ENCODE assay signal across 9 cellular contexts in genomic region chr19:3336680-3337523, GRCh38. TPM values are rescaled to one million over a fixed set of nuclear protein-coding genes. Genes with fewer than 3 reads are reported as not detected.
DNase-seq lines count a peak whose midpoint lies in the region; ATAC-seq, FAIRE-seq and TF ChIP-seq lines count a peak whose summit lies in the region.
"Had no signal": no experiment of that assay in that cellular context is flagged by ENCODE, and none has a peak within 500 bp of the region (broad histone marks: within the 10 kb centered on the region; RNA-seq: fewer than 3 reads in every experiment).

No MANE protein-coding gene starts in this region.

- H3K9me3 ChIP-seq in keratinocyte (ENCODE audit: control insufficient read depth, low read depth, low read length), result no peaks in the 10 kb centered on the region
- H3K9me3 ChIP-seq in subcutaneous abdominal adipose tissue (ENCODE audit: control insufficient read depth in 5 of 5, low read length in 5 of 5), result peaks cover 0 to 4% (median 0%) of the 10 kb centered on the region in 5 donors

- H3K27me3 Mint-ChIP-seq in HFFc6 (ENCODE audit: insufficient read depth) (peaks cover 3% of the 10 kb centered on the region; the same call in 1 of the 2 replicates), GM23338 (ENCODE audit: insufficient read depth, low read depth, poor library complexity) (peaks cover 5% of the 10 kb centered on the region)

- H3K4me3 ChIP-seq in astrocyte of the spinal cord (ENCODE audit: low read depth, low read length) (no peak overlapping the region), keratinocyte (ENCODE audit: control insufficient read depth in 2 of 3, extremely low read depth in 1 of 3, insufficient read depth in 2 of 3, low read depth in 1 of 3, low read length in 3 of 3) (no peak overlapping the region), subcutaneous abdominal adipose tissue (ENCODE audit: low read depth in 1 of 5, low read length in 5 of 5) (no peak overlapping the region), GM23338 (no peak overlapping the region)

- H3K4me1 Mint-ChIP-seq in HFFc6 (ENCODE audit: low read depth) (peaks cover 31% of the 10 kb centered on the region), GM23338 (no peaks in the 10 kb centered on the region)

- TF ChIP-seq CTCF in HFFc6 (IDR thresholded peaks at IDR 0.05) (no peak), astrocyte of the spinal cord (IDR thresholded peaks at IDR 0.05; ENCODE audit: low read depth, low read length) (no peak), keratinocyte (optimal IDR thresholded peaks at IDR 0.05 in 1 of 3, IDR thresholded peaks at IDR 0.05 in 1 of 3, conservative IDR thresholded peaks at IDR 0.05 in 1 of 3; ENCODE audit: extremely low read depth in 1 of 3, insufficient read depth in 2 of 3, low read length in 3 of 3) (no peak), GM23338 (conservative IDR thresholded peaks at IDR 0.05; ENCODE audit: low read depth in 2 of 2) (no peak)

- H3K27me3 ChIP-seq in keratinocyte (ENCODE audit: control insufficient read depth, extremely low read depth, insufficient read depth, low read length) (peaks cover 14% of the 10 kb centered on the region), subcutaneous abdominal adipose tissue (ENCODE audit: control insufficient read depth in 5 of 5, insufficient read depth in 4 of 5, low read length in 5 of 5) (no peaks in the 10 kb centered on the region), GM23338 (ENCODE audit: insufficient read depth) (no peaks in the 10 kb centered on the region)

- H2AFZ ChIP-seq in keratinocyte (ENCODE audit: control insufficient read depth, low read length), result peak overlapping the region; percentile 56
- no peak overlapping the region for H2AFZ ChIP-seq in GM23338

- peak overlapping the region; percentile 19 for H3K4me2 ChIP-seq in keratinocyte (ENCODE audit: control insufficient read depth, extremely low read depth, insufficient read depth, low read depth, low read length)
- no peak overlapping the region for H3K4me2 ChIP-seq in GM23338

- H3K36me3 Mint-ChIP-seq in HFFc6 (ENCODE audit: low read depth), result no peaks in the 10 kb centered on the region
- H3K36me3 Mint-ChIP-seq in GM23338 (ENCODE audit: low read depth), result no peaks in the 10 kb centered on the region

- H3K4me1 ChIP-seq in keratinocyte (ENCODE audit: control insufficient read depth, extremely low read depth, insufficient read depth, low read length) (peaks cover 11% of the 10 kb centered on the region), subcutaneous abdominal adipose tissue (ENCODE audit: control insufficient read depth in 5 of 5, insufficient read depth in 5 of 5, low read length in 5 of 5) (peaks cover 19 to 44% (median 38%) of the 10 kb centered on the region in 5 donors), GM23338 (ENCODE audit: insufficient read depth) (no peaks in the 10 kb centered on the region)

- H3K27ac ChIP-seq in keratinocyte (ENCODE audit: control insufficient read depth, insufficient read depth, low read length) (no peak overlapping the region), subcutaneous abdominal adipose tissue (ENCODE audit: low read depth, low read length) (peak overlapping the region; percentile 95), GM23338 (ENCODE audit: low read depth) (no peak overlapping the region)

- ATAC-seq in HG02973 (IDR thresholded peaks at IDR 0.05; ENCODE audit: unreplicated experiment) (no peak), GM23338 (no peak)

- H3K79me2 ChIP-seq in keratinocyte (ENCODE audit: control insufficient read depth, insufficient read depth, low read length) (no peaks in the 10 kb centered on the region), GM23338 (replicated peaks; ENCODE audit: insufficient read depth) (no peaks in the 10 kb centered on the region)

- H3K9me2 ChIP-seq in GM23338 (ENCODE audit: insufficient read depth), result no peaks in the 10 kb centered on the region

- H4K20me1 ChIP-seq in keratinocyte (ENCODE audit: control insufficient read depth, extremely low read depth, insufficient read depth, low read length), result no peaks in the 10 kb centered on the region
- H4K20me1 ChIP-seq in GM23338 (replicated peaks; ENCODE audit: insufficient read depth), result no peaks in the 10 kb centered on the region

- H3K9me3 Mint-ChIP-seq in HFFc6 (no peaks in the 10 kb centered on the region), GM23338 (peaks cover 7% of the 10 kb centered on the region)

- H3F3A ChIP-seq in GM23338 (replicated peaks; ENCODE audit: low read depth), result no peaks in the 10 kb centered on the region

- no peak for DNase-seq in HFFc6
- DNase-seq in astrocyte of the spinal cord (ENCODE audit: low read depth, low spot score), result peak; percentile 75
- no peak for DNase-seq in keratinocyte (ENCODE audit: low read depth, low spot score)
- DNase-seq in GM23338 (ENCODE audit: low spot score), result no peak
- DNase-seq in stimulated activated CD4-positive, alpha-beta T cell treated with anti-CD3 and anti-CD28 coated beads, Interleukin-15, amount 100 ng/mL, for 24 hours, result no peak
- DNase-seq in NCI-H128 (lab: John Stamatoyannopoulos, UW; ENCODE audit: unreplicated experiment), result no peak

- H3K4me3 Mint-ChIP-seq in HFFc6 (peak overlapping the region; percentile 58), GM23338 (no peak overlapping the region)

- no peaks in the 10 kb centered on the region for H3K9me1 ChIP-seq in keratinocyte (ENCODE audit: control insufficient read depth, extremely low read depth, insufficient read depth, low read length)

- no peaks in the 10 kb centered on the region for H3K36me3 ChIP-seq in keratinocyte (ENCODE audit: control insufficient read depth in 2 of 2, extremely low read depth in 1 of 2, insufficient read depth in 2 of 2, low read length in 2 of 2)
- no peaks in the 10 kb centered on the region for H3K36me3 ChIP-seq in subcutaneous abdominal adipose tissue (ENCODE audit: control insufficient read depth in 5 of 5, insufficient read depth in 5 of 5, low read length in 5 of 5)
- no peaks in the 10 kb centered on the region for H3K36me3 ChIP-seq in GM23338 (ENCODE audit: insufficient read depth)

- H3K27ac Mint-ChIP-seq in HFFc6 (peak overlapping the region; percentile 93), GM23338 (no peak overlapping the region)

- H3K9ac ChIP-seq in keratinocyte (ENCODE audit: control insufficient read depth, extremely low read depth, insufficient read depth, low read length), result no peak overlapping the region
- H3K9ac ChIP-seq in subcutaneous abdominal adipose tissue (ENCODE audit: low read length in 5 of 5), result peak overlapping the region; percentile 14 to 54 (median 47)

- FAIRE-seq in keratinocyte (lab: Jason Lieb, UNC), result no peak
- FAIRE-seq: GM19239 had no signal

- in situ Hi-C loops in astrocyte of the spinal cord (cut with HindIII; ENCODE audit: low sequenced_read_pairs), result no loop called here

- dilution Hi-C loops in keratinocyte (cut with MboI; ENCODE audit: extremely low pct_ligation_motif_present, low sequenced_read_pairs), result no loop called here

TF ChIP-seq in GM23338, 12 proteins besides CTCF, POLR2A, EP300 and RAD21 (continues in another document):
- no peak for TF ChIP-seq ZNF114 (CRISPR knock-in tag; IDR thresholded peaks at IDR 0.05)
- TF ChIP-seq CREB1 (CRISPR knock-in tag; IDR thresholded peaks at IDR 0.05; ENCODE audit: low read depth), result no peak
- no peak for TF ChIP-seq NANOG (IDR thresholded peaks at IDR 0.05; ENCODE audit: borderline replicate concordance)
- no peak for TF ChIP-seq STAT1 (IDR thresholded peaks at IDR 0.05; ENCODE audit: unreplicated experiment)
- no peak for TF ChIP-seq EZH2 (IDR thresholded peaks at IDR 0.05; ENCODE audit: low read depth, unreplicated experiment)
- TF ChIP-seq ZNF331 (CRISPR knock-in tag; IDR thresholded peaks at IDR 0.05; ENCODE audit: low read depth), result no peak

RNA-seq across cellular contexts. Expression of gene NFIC, which starts 29.5 kb away (rescaled TPM):
- total RNA-seq in HFFc6 (2021; fragmentation: NEBNext Ultra II Directional; extraction: Animal tissue kit (Norgen Biotek cat#: 25700)), result 100 to 1,000 TPM; 186 to 219 (median 211) TPM
- 1.8 to 7.6 TPM (median 2.4 TPM) in 3 replicates for polyA plus RNA-seq in keratinocyte
- polyA plus RNA-seq in keratinocyte (2011; ENCODE audit: low read depth), result 31.7 TPM
- polyA plus RNA-seq in keratinocyte (2011; cell fraction: cytosol; rRNA removed), result 3.3 and 8.9 TPM in 2 replicates
- polyA plus RNA-seq in keratinocyte (2011; cell fraction: nucleus; rRNA removed), result 15.0 and 19.2 TPM in 2 replicates
- polyA plus RNA-seq in keratinocyte (2012; ENCODE audit: low replicate concordance), result 26.2 and 57.7 TPM in 2 replicates
- 6.3 to 75.9 TPM (median 7.7 TPM) in 3 replicates for polyA minus RNA-seq in keratinocyte
- polyA minus RNA-seq in keratinocyte (2011; cell fraction: cytosol; rRNA and poly(A)+ RNA removed), result 18.4 TPM
- 10.4 and 17.4 TPM in 2 replicates for polyA minus RNA-seq in keratinocyte (2011; cell fraction: nucleus; rRNA and poly(A)+ RNA removed)
- 0.58 and 1.3 TPM in 2 replicates for total RNA-seq in GM23338 (2014; rRNA removed; shearing (Covaris generic))
- 5.3 and 8.2 TPM in 2 replicates for polyA plus RNA-seq in GM23338 (2016; fragmentation: Nextera tagmentation; extraction: Ambion mirVana)

Comparison
In these comparisons a context has a peak if more than half of its experiments do, and no peak if none do; other contexts are left out.
1. RNA of gene NFIC, which starts 29.5 kb away (total RNA-seq): 186 to 219 TPM in HFFc6; 0.58 to 1.3 TPM in GM23338; every median in the first group is over 10 times any median in the second.